Comparison of ENCODE assay signal across 22 cellular contexts in the genomic region with DNA sequence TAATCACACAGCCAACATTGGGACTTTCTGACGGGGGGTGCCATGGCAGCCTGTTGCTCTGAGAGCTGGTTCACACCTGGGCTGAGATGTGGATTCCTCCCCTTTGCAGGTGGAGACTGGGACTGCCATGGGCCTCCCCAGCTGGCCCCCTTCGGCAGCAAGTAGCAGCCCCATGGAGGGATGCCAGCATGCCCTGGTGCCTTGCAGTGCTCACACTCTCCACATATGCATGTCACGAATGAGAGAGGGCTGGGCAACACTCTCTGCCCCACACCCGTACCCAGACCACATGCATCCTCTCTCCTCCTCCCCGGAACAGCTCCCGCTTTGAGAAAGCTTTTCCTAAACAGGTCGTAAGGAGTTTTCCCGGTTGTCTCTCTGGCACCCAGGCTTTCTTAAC.
"Had no signal": no experiment of that assay in that cellular context is flagged by ENCODE, and none has a peak within 500 bp of the region (broad histone marks: within the 10 kb centered on the region; RNA-seq: fewer than 3 reads in every experiment).

No MANE protein-coding gene starts in this region.

- H3K36me3 Mint-ChIP-seq: naive thymus-derived CD8-positive, alpha-beta T cell had no signal

- H3K4me3 ChIP-seq: heart left ventricle, thoracic aorta, upper lobe of left lung had no signal

- H3K36me3 ChIP-seq: brain microvascular endothelial cell, heart left ventricle, thoracic aorta, upper lobe of left lung had no signal

- H3K9me3 ChIP-seq: heart left ventricle, thoracic aorta, upper lobe of left lung had no signal

- ATAC-seq: activated CD8-positive, alpha-beta T cell treated with anti-CD3 and anti-CD28 coated beads for 36 hours; activated T-cell treated with anti-CD3 and anti-CD28 coated beads, Interleukin-2, amount 50 U/mL, for 4 hours; activated T-helper 17 cell treated with anti-CD3 and anti-CD28 coated beads, Interleukin-2, amount 50 U/mL, for 72 hours; esophagus mucosa; heart left ventricle; left ventricle myocardium superior; naive thymus-derived CD8-positive, alpha-beta T cell; right cardiac atrium; stimulated activated naive CD8-positive, alpha-beta T cell treated with anti-CD3 and anti-CD28 coated beads, Interleukin-15, Interleukin-2, amounts not matched to agents 100 U/mL and 50 U/mL, for 24 hours; T-helper 17 cell had no signal

- H3K4me1 ChIP-seq: heart left ventricle, upper lobe of left lung had no signal

- H3K4me1 Mint-ChIP-seq: activated B cell treated with CpG ODN at 0.5 μM for 24 hours; naive thymus-derived CD8-positive, alpha-beta T cell; T-helper 17 cell had no signal

- H3K27ac ChIP-seq: brain microvascular endothelial cell, heart left ventricle, thoracic aorta, upper lobe of left lung had no signal

- H3K9me3 Mint-ChIP-seq: activated B cell treated with CpG ODN at 0.5 μM for 24 hours; activated CD8-positive, alpha-beta T cell treated with anti-CD3 and anti-CD28 coated beads for 36 hours; activated T-cell treated with anti-CD3 and anti-CD28 coated beads, Interleukin-2, amount 50 U/mL, for 4 hours; activated T-helper 17 cell treated with anti-CD3 and anti-CD28 coated beads, Interleukin-2, amount 50 U/mL, for 72 hours; naive thymus-derived CD8-positive, alpha-beta T cell; neural crest cell had no signal

- H3K27ac Mint-ChIP-seq: activated B cell treated with CpG ODN at 0.5 μM for 24 hours; activated CD8-positive, alpha-beta T cell treated with anti-CD3 and anti-CD28 coated beads for 36 hours; activated T-helper 17 cell treated with anti-CD3 and anti-CD28 coated beads, Interleukin-2, amount 50 U/mL, for 72 hours; naive thymus-derived CD8-positive, alpha-beta T cell; T-helper 17 cell had no signal

- DNase-seq: activated B cell treated with CpG ODN at 0.5 μM for 24 hours; activated CD4-positive, alpha-beta T cell treated with anti-CD3 and anti-CD28 coated beads, Interleukin-2, amount 50 U/mL, for 1 hour; activated CD8-positive, alpha-beta T cell treated with anti-CD3 and anti-CD28 coated beads for 36 hours; activated gamma-delta T cell treated with Interleukin-2 at 50 U/mL for 16 hours; activated naive CD4-positive, alpha-beta T cell treated with anti-CD3 and anti-CD28 coated beads, Interleukin-2, amount 50 U/mL, for 16 hours; activated T-cell treated with anti-CD3 and anti-CD28 coated beads, Interleukin-2, amount 50 U/mL, for 4 hours; amniotic stem cell; brain microvascular endothelial cell; foreskin fibroblast; heart left ventricle; left ventricle myocardium superior; naive thymus-derived CD8-positive, alpha-beta T cell; occipital lobe; stimulated activated CD4-positive, alpha-beta T cell treated with anti-CD3 and anti-CD28 coated beads, Interleukin-2, amount 100 ng/mL, for 48 hours; stimulated activated naive CD8-positive, alpha-beta T cell treated with anti-CD3 and anti-CD28 coated beads, Interleukin-15, Interleukin-2, amounts not matched to agents 100 U/mL and 50 U/mL, for 24 hours; T-helper 17 cell; upper lobe of left lung had no signal

- H3K27me3 ChIP-seq: brain microvascular endothelial cell, upper lobe of left lung had no signal

- H3K4me3 Mint-ChIP-seq: activated B cell treated with CpG ODN at 0.5 μM for 24 hours; activated CD8-positive, alpha-beta T cell treated with anti-CD3 and anti-CD28 coated beads for 36 hours; activated T-cell treated with anti-CD3 and anti-CD28 coated beads, Interleukin-2, amount 50 U/mL, for 4 hours; activated T-helper 17 cell treated with anti-CD3 and anti-CD28 coated beads, Interleukin-2, amount 50 U/mL, for 72 hours; naive thymus-derived CD8-positive, alpha-beta T cell; neural crest cell; T-helper 17 cell had no signal

- H3K27me3 Mint-ChIP-seq: activated B cell treated with CpG ODN at 0.5 μM for 24 hours had no signal
